6 cellular contexts compared by ENCODE assay signal in genomic region chr11:67392182-67392715, GRCh38. TPM values are rescaled to one million over a fixed set of nuclear protein-coding genes. Genes with fewer than 3 reads are reported as not detected.
DNase-seq lines count a peak whose midpoint lies in the region; ATAC-seq lines count a peak whose summit lies in the region.

No MANE protein-coding gene starts in this region.

- H3K27ac ChIP-seq in mucosa of rectum (ENCODE audit: low read depth in 2 of 2, low read length in 2 of 2) = peak overlapping the region; percentile 58 to 88

- POLR2A ChIA-PET in activated CD4-positive, alpha-beta memory T cell treated with anti-CD3 and anti-CD28 coated beads, Interleukin-2, amount 10 ng/mL, durations not matched to agents 7 days and 5 days (lab: Charles Lee) = interaction anchor here (0.6 to 6.7 kb wide), 20 partner anchors 10 to 222 kb away, joined by 3 to 97 read pairs (median 4); partner anchors contain the start of genes AIP, POLD4, PPP1CA and PTPRCAP

- H3K36me3 ChIP-seq in mucosa of rectum (ENCODE audit: control insufficient read depth in 2 of 2, insufficient read depth in 2 of 2, low read length in 2 of 2) = peaks cover under 1 to 3% of the 10 kb centered on the region in 2 donors

- H3K9ac ChIP-seq in mucosa of rectum (ENCODE audit: low read depth in 1 of 2, low read length in 2 of 2) = peak overlapping the region; percentile 70

- no peak for DNase-seq in activated CD4-positive, alpha-beta memory T cell treated with anti-CD3 and anti-CD28 coated beads, Interleukin-2, amount 10 ng/mL, durations not matched to agents 7 days and 5 days
- DNase-seq in NCI-H2081 (lab: John Stamatoyannopoulos, UW) (no peak), DMS79 treated with DMSO at 0.1 percent for 48 hours (lab: John Stamatoyannopoulos, UW) (no peak)

- H3K27me3 Mint-ChIP-seq in activated CD4-positive, alpha-beta memory T cell treated with anti-CD3 and anti-CD28 coated beads, Interleukin-2, amount 10 ng/mL, durations not matched to agents 7 days and 5 days = no peaks in the 10 kb centered on the region

- peak overlapping the region; percentile 81 for H3K27ac Mint-ChIP-seq in activated CD4-positive, alpha-beta memory T cell treated with anti-CD3 and anti-CD28 coated beads, Interleukin-2, amount 10 ng/mL, durations not matched to agents 7 days and 5 days

- H3K4me1 ChIP-seq in mucosa of rectum (ENCODE audit: control insufficient read depth in 2 of 2, insufficient read depth in 2 of 2, low read length in 2 of 2) = peaks cover 17 to 21% of the 10 kb centered on the region in 2 donors

- no peaks in the 10 kb centered on the region for H3K9me3 Mint-ChIP-seq in activated CD4-positive, alpha-beta memory T cell treated with anti-CD3 and anti-CD28 coated beads, Interleukin-2, amount 10 ng/mL, durations not matched to agents 7 days and 5 days

- peaks cover 51% of the 10 kb centered on the region for H3K4me1 Mint-ChIP-seq in activated CD4-positive, alpha-beta memory T cell treated with anti-CD3 and anti-CD28 coated beads, Interleukin-2, amount 10 ng/mL, durations not matched to agents 7 days and 5 days

- CTCF ChIA-PET in activated CD4-positive, alpha-beta memory T cell treated with anti-CD3 and anti-CD28 coated beads, Interleukin-2, amount 10 ng/mL, durations not matched to agents 7 days and 5 days (lab: Charles Lee) = interaction anchor here (0.9 to 35.2 kb wide), 8 partner anchors 9 to 115 kb away, joined by 3 to 847 read pairs (median 6); partner anchors contain the start of genes AIP, POLD4, PPP1CA and TBC1D10C

- H3K9me3 ChIP-seq in mucosa of rectum (ENCODE audit: control insufficient read depth in 2 of 2, low read length in 2 of 2) = no peaks in the 10 kb centered on the region

- ATAC-seq in GM21381 (IDR thresholded peaks at IDR 0.05; ENCODE audit: unreplicated experiment) = peak; percentile 26
- ATAC-seq in HG02840 (IDR thresholded peaks at IDR 0.05; ENCODE audit: low FRiP score, unreplicated experiment) = no peak

- peak overlapping the region; percentile 94 for H3K4me3 Mint-ChIP-seq in activated CD4-positive, alpha-beta memory T cell treated with anti-CD3 and anti-CD28 coated beads, Interleukin-2, amount 10 ng/mL, durations not matched to agents 7 days and 5 days

- peak overlapping the region; percentile 82 to 98 for H3K4me3 ChIP-seq in mucosa of rectum (ENCODE audit: low read length in 2 of 2)

- peaks cover 22% of the 10 kb centered on the region for H3K36me3 Mint-ChIP-seq in activated CD4-positive, alpha-beta memory T cell treated with anti-CD3 and anti-CD28 coated beads, Interleukin-2, amount 10 ng/mL, durations not matched to agents 7 days and 5 days (ENCODE audit: low read depth)

- H3K27me3 ChIP-seq in mucosa of rectum (ENCODE audit: control insufficient read depth in 2 of 2, insufficient read depth in 2 of 2, low read length in 2 of 2) = no peaks in the 10 kb centered on the region

RNA-seq across cellular contexts. Expression of gene RAD9A, which starts 0.5 kb away (rescaled TPM):
- total RNA-seq in activated CD4-positive, alpha-beta memory T cell treated with anti-CD3 and anti-CD28 coated beads, Interleukin-2, amount 10 ng/mL, durations not matched to agents 7 days and 5 days = 10 to 100 TPM; 48.0 to 53.9 TPM

RNA-seq across cellular contexts. Expression of gene PPP1CA, which starts 9.4 kb away (rescaled TPM):
- 100 to 1,000 TPM; 308 to 315 TPM for total RNA-seq in activated CD4-positive, alpha-beta memory T cell treated with anti-CD3 and anti-CD28 coated beads, Interleukin-2, amount 10 ng/mL, durations not matched to agents 7 days and 5 days

RNA-seq across cellular contexts. Expression of gene TBC1D10C, which starts 11.6 kb away (rescaled TPM):
- 100 to 1,000 TPM; 285 to 310 TPM for total RNA-seq in activated CD4-positive, alpha-beta memory T cell treated with anti-CD3 and anti-CD28 coated beads, Interleukin-2, amount 10 ng/mL, durations not matched to agents 7 days and 5 days

RNA-seq across cellular contexts. Expression of gene CLCF1, which starts 18.9 kb away (rescaled TPM):
- under 1 TPM; 0.65 to 0.71 TPM for total RNA-seq in activated CD4-positive, alpha-beta memory T cell treated with anti-CD3 and anti-CD28 coated beads, Interleukin-2, amount 10 ng/mL, durations not matched to agents 7 days and 5 days

RNA-seq across cellular contexts. Expression of gene CARNS1, which starts 23.2 kb away (rescaled TPM):
- total RNA-seq in activated CD4-positive, alpha-beta memory T cell treated with anti-CD3 and anti-CD28 coated beads, Interleukin-2, amount 10 ng/mL, durations not matched to agents 7 days and 5 days = 1 to 10 TPM in 1 of 2 experiments, under 1 TPM in 1; 0.76 to 1.1 TPM
